In the genomic region with DNA sequence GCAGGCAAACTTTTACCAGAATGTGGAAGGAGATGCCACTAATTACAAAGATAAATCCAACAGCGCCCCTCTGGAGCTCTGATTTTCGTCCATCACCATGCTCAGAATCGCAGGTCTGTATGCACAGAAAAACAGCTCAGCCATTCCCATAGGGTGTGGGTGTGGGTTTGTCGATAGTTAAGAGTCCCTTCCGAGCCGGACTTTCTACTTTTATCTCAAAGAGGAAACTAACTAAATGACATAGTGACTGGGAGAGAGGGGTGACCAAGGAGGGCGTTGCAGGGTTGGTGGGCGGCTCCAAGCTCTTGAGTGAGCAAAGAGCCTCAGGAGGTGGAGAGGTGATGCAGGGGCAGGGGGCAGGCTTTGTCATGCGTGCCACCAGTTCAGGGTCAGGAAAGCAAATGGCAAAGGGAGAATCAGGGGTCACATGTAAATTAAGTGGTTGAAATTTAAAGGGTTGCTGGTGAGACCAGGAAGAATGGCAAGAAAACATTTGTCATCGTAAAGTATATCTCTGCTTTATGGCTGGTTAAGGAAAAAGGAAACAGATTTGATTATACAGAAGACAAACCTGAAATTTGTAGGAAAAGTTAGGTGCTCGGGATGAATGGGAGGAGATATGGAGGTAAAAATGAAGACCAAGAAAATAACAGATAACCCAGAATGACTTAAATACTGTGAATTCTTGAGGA, we compare ENCODE assay signal across 24 cellular contexts.
"Had no signal": no experiment of that assay in that cellular context is flagged by ENCODE, and none has a peak within 500 bp of the region (broad histone marks: within the 10 kb centered on the region; RNA-seq: fewer than 3 reads in every experiment).

No MANE protein-coding gene starts in this region.

- DNase-seq: activated CD4-positive, alpha-beta T cell treated with anti-CD3 and anti-CD28 coated beads, Interleukin-2, amount 50 U/mL, for 4 hours; activated CD8-positive, alpha-beta memory T cell treated with anti-CD3 and anti-CD28 coated beads for 24 hours; activated CD8-positive, alpha-beta memory T cell treated with anti-CD3 and anti-CD28 coated beads, Interleukin-2, amount 50 U/mL, for 4 hours; activated naive CD4-positive, alpha-beta T cell; activated T-cell treated with anti-CD3 and anti-CD28 coated beads, Interleukin-2, amount 50 U/mL, for 24 hours; dorsolateral prefrontal cortex; erythroblast; foreskin fibroblast; heart right ventricle; left ventricle myocardium superior; mammary epithelial cell; nucleus accumbens; posterior cingulate gyrus; sigmoid colon; spleen; stimulated activated CD4-positive, alpha-beta T cell treated with anti-CD3 and anti-CD28 coated beads, Interleukin-4, amount 100 ng/mL, for 24 hours; stimulated activated naive CD4-positive, alpha-beta T cell treated with Interleukin-2 at 50 U/mL for 16 hours; T-helper 9 cell; upper lobe of left lung had no signal

- H3K27ac Mint-ChIP-seq: activated naive CD8-positive, alpha-beta T cell; activated T-cell treated with anti-CD3 and anti-CD28 coated beads, Interleukin-2, amount 50 U/mL, for 24 hours; activated T-helper 2 cell treated with anti-CD3 and anti-CD28 coated beads, Interferon-gamma antibody, Interleukin-2, Interleukin-4, amounts not matched to agents 10 μg/mL and 5 μg/mL and 100 μg/mL, durations not matched to agents 14 hours and 24 hours and 36 hours had no signal

- H3K9me3 Mint-ChIP-seq: activated T-cell treated with anti-CD3 and anti-CD28 coated beads, Interleukin-2, amount 50 U/mL, for 24 hours; activated T-helper 2 cell treated with anti-CD3 and anti-CD28 coated beads, Interferon-gamma antibody, Interleukin-2, Interleukin-4, amounts not matched to agents 10 μg/mL and 5 μg/mL and 100 μg/mL, durations not matched to agents 14 hours and 24 hours and 36 hours; central memory CD8-positive, alpha-beta T cell had no signal

- H3K36me3 Mint-ChIP-seq: activated naive CD8-positive, alpha-beta T cell had no signal

- H3K27me3 Mint-ChIP-seq: activated naive CD8-positive, alpha-beta T cell had no signal

- H3K4me3 Mint-ChIP-seq: activated naive CD8-positive, alpha-beta T cell; activated T-cell treated with anti-CD3 and anti-CD28 coated beads, Interleukin-2, amount 50 U/mL, for 24 hours; central memory CD8-positive, alpha-beta T cell had no signal

- H3K36me3 ChIP-seq: breast epithelium, heart right ventricle, sigmoid colon, spleen, thoracic aorta, upper lobe of left lung had no signal

- H3K4me1 ChIP-seq: sigmoid colon had no signal

- ATAC-seq: heart right ventricle, left ventricle myocardium superior had no signal

- H3K4me1 Mint-ChIP-seq: central memory CD8-positive, alpha-beta T cell had no signal

- H3K27me3 ChIP-seq: breast epithelium, dorsolateral prefrontal cortex, upper lobe of left lung had no signal

- H3K27ac ChIP-seq: breast epithelium, dorsolateral prefrontal cortex, heart right ventricle, sigmoid colon, spleen, thoracic aorta, upper lobe of left lung had no signal

- H3K9me3 ChIP-seq: breast epithelium, heart right ventricle, sigmoid colon, spleen, thoracic aorta, upper lobe of left lung had no signal

- H3K4me3 ChIP-seq: breast epithelium, dorsolateral prefrontal cortex, heart right ventricle, sigmoid colon, spleen, thoracic aorta, upper lobe of left lung had no signal
